ENCODE assay signal across 1 cellular context in the genomic region with DNA sequence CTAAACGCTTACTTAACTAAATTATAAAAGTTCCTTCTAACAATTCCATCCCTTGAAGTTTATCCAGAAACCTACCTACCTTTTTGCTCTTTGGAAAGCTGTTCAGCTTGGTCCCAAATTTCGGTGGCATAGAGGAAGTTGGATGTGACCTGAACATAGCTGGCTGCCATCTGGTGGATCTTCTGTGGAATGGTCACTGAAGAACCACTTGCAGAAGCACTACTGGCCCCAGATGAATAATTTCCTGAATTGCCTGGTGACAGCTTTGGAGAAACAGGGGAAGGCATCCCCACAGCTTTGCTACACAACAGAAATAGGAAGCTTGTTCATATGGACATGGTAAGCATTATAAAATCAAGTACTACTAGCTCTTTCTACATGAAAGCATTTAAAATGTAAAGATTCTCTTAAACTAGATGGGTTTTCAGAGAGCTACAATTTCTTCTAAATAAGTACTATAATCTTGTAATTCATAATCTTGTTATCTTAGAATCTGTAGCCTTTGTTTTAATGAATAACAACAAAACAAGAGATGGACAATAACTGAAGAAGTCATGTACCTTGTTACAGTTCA.
TF ChIP-seq lines count a peak whose summit lies in the region.

No MANE protein-coding gene starts in this region.

TF ChIP-seq in K562, 482 proteins besides CTCF, POLR2A, EP300 and RAD21 (continued from another document):
- TF ChIP-seq KDM1A (IDR thresholded peaks at IDR 0.05) (no peak), YBX1 (IDR thresholded peaks at IDR 0.05) (no peak), NONO (IDR thresholded peaks at IDR 0.05; ENCODE audit: low read depth in 2 of 2, low read length in 1 of 2) (no peak), MAZ (CRISPR knock-in tag; conservative IDR thresholded peaks at IDR 0.05 in 1 of 2, IDR thresholded peaks at IDR 0.05 in 1 of 2) (peak in 1 of 2 experiments; percentile 54; a peak in 1 of 4 replicates), HEY1 (CRISPR knock-in tag; IDR thresholded peaks at IDR 0.05; ENCODE audit: borderline replicate concordance) (no peak), XRCC5 (IDR thresholded peaks at IDR 0.05; ENCODE audit: low read depth, low read length) (0 out of 2 replicates have a peak, but pooled peaks have one; percentile 53), PHTF2 (CRISPR knock-in tag; IDR thresholded peaks at IDR 0.05) (no peak), BRCA1 (IDR thresholded peaks at IDR 0.05) (no peak), BRCA1 (CRISPR knock-in tag; IDR thresholded peaks at IDR 0.05) (no peak), KDM5B (IDR thresholded peaks at IDR 0.05; ENCODE audit: insufficient replicate concordance, low read depth, low read length) (no peak), SPI1 (IDR thresholded peaks at IDR 0.05; ENCODE audit: borderline replicate concordance, low read depth, low read length) (peak; percentile 58; the same call in 1 of the 2 replicates), PML (IDR thresholded peaks at IDR 0.05; ENCODE audit: low read length) (no peak), SP1 (CRISPR knock-in tag; IDR thresholded peaks at IDR 0.05) (no peak)
- TF ChIP-seq, protein P1, sequence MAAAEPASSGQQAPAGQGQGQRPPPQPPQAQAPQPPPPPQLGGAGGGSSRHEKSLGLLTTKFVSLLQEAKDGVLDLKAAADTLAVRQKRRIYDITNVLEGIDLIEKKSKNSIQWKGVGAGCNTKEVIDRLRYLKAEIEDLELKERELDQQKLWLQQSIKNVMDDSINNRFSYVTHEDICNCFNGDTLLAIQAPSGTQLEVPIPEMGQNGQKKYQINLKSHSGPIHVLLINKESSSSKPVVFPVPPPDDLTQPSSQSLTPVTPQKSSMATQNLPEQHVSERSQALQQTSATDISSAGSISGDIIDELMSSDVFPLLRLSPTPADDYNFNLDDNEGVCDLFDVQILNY (CRISPR knock-in tag; IDR thresholded peaks at IDR 0.05), result no peak
- TF ChIP-seq, protein P2, sequence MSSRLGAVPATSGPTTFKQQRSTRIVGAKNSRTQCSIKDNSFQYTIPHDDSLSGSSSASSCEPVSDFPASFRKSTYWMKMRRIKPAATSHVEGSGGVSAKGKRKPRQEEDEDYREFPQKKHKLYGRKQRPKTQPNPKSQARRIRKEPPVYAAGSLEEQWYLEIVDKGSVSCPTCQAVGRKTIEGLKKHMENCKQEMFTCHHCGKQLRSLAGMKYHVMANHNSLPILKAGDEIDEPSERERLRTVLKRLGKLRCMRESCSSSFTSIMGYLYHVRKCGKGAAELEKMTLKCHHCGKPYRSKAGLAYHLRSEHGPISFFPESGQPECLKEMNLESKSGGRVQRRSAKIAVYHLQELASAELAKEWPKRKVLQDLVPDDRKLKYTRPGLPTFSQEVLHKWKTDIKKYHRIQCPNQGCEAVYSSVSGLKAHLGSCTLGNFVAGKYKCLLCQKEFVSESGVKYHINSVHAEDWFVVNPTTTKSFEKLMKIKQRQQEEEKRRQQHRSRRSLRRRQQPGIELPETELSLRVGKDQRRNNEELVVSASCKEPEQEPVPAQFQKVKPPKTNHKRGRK (tag; IDR thresholded peaks at IDR 0.05), result no peak
- TF ChIP-seq, protein P3, sequence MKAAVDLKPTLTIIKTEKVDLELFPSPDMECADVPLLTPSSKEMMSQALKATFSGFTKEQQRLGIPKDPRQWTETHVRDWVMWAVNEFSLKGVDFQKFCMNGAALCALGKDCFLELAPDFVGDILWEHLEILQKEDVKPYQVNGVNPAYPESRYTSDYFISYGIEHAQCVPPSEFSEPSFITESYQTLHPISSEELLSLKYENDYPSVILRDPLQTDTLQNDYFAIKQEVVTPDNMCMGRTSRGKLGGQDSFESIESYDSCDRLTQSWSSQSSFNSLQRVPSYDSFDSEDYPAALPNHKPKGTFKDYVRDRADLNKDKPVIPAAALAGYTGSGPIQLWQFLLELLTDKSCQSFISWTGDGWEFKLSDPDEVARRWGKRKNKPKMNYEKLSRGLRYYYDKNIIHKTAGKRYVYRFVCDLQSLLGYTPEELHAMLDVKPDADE (conservative IDR thresholded peaks at IDR 0.05; ENCODE audit: control insufficient read depth, low read depth, low read length), result no peak
- TF ChIP-seq, protein P4, sequence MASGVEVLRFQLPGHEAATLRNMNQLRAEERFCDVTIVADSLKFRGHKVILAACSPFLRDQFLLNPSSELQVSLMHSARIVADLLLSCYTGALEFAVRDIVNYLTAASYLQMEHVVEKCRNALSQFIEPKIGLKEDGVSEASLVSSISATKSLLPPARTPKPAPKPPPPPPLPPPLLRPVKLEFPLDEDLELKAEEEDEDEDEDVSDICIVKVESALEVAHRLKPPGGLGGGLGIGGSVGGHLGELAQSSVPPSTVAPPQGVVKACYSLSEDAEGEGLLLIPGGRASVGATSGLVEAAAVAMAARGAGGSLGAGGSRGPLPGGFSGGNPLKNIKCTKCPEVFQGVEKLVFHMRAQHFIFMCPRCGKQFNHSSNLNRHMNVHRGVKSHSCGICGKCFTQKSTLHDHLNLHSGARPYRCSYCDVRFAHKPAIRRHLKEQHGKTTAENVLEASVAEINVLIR (CRISPR knock-in tag; IDR thresholded peaks at IDR 0.05), result no peak
- TF ChIP-seq, protein P5, sequence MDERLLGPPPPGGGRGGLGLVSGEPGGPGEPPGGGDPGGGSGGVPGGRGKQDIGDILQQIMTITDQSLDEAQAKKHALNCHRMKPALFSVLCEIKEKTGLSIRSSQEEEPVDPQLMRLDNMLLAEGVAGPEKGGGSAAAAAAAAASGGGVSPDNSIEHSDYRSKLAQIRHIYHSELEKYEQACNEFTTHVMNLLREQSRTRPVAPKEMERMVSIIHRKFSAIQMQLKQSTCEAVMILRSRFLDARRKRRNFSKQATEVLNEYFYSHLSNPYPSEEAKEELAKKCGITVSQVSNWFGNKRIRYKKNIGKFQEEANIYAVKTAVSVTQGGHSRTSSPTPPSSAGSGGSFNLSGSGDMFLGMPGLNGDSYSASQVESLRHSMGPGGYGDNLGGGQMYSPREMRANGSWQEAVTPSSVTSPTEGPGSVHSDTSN (CRISPR knock-in tag; IDR thresholded peaks at IDR 0.05; ENCODE audit: low read depth), result no peak
- TF ChIP-seq, protein P5 (tag; conservative IDR thresholded peaks at IDR 0.05; ENCODE audit: low read depth), result peak; percentile 59; the same call in 1 of the 2 replicates
- TF ChIP-seq, protein P6, sequence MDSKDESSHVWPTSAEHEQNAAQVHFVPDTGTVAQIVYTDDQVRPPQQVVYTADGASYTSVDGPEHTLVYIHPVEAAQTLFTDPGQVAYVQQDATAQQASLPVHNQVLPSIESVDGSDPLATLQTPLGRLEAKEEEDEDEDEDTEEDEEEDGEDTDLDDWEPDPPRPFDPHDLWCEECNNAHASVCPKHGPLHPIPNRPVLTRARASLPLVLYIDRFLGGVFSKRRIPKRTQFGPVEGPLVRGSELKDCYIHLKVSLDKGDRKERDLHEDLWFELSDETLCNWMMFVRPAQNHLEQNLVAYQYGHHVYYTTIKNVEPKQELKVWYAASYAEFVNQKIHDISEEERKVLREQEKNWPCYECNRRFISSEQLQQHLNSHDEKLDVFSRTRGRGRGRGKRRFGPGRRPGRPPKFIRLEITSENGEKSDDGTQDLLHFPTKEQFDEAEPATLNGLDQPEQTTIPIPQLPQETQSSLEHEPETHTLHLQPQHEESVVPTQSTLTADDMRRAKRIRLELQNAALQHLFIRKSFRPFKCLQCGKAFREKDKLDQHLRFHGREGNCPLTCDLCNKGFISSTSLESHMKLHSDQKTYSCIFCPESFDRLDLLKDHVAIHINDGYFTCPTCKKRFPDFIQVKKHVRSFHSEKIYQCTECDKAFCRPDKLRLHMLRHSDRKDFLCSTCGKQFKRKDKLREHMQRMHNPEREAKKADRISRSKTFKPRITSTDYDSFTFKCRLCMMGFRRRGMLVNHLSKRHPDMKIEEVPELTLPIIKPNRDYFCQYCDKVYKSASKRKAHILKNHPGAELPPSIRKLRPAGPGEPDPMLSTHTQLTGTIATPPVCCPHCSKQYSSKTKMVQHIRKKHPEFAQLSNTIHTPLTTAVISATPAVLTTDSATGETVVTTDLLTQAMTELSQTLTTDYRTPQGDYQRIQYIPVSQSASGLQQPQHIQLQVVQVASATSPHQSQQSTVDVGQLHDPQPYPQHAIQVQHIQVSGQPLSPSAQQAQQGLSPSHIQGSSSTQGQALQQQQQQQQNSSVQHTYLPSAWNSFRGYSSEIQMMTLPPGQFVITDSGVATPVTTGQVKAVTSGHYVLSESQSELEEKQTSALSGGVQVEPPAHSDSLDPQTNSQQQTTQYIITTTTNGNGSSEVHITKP (IDR thresholded peaks at IDR 0.05; ENCODE audit: partially characterized antibody), result no peak
- TF ChIP-seq, protein P7, sequence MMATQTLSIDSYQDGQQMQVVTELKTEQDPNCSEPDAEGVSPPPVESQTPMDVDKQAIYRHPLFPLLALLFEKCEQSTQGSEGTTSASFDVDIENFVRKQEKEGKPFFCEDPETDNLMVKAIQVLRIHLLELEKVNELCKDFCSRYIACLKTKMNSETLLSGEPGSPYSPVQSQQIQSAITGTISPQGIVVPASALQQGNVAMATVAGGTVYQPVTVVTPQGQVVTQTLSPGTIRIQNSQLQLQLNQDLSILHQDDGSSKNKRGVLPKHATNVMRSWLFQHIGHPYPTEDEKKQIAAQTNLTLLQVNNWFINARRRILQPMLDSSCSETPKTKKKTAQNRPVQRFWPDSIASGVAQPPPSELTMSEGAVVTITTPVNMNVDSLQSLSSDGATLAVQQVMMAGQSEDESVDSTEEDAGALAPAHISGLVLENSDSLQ (IDR thresholded peaks at IDR 0.05), result peak; percentile 55; the same call in 1 of the 2 replicates
- TF ChIP-seq, protein P8, sequence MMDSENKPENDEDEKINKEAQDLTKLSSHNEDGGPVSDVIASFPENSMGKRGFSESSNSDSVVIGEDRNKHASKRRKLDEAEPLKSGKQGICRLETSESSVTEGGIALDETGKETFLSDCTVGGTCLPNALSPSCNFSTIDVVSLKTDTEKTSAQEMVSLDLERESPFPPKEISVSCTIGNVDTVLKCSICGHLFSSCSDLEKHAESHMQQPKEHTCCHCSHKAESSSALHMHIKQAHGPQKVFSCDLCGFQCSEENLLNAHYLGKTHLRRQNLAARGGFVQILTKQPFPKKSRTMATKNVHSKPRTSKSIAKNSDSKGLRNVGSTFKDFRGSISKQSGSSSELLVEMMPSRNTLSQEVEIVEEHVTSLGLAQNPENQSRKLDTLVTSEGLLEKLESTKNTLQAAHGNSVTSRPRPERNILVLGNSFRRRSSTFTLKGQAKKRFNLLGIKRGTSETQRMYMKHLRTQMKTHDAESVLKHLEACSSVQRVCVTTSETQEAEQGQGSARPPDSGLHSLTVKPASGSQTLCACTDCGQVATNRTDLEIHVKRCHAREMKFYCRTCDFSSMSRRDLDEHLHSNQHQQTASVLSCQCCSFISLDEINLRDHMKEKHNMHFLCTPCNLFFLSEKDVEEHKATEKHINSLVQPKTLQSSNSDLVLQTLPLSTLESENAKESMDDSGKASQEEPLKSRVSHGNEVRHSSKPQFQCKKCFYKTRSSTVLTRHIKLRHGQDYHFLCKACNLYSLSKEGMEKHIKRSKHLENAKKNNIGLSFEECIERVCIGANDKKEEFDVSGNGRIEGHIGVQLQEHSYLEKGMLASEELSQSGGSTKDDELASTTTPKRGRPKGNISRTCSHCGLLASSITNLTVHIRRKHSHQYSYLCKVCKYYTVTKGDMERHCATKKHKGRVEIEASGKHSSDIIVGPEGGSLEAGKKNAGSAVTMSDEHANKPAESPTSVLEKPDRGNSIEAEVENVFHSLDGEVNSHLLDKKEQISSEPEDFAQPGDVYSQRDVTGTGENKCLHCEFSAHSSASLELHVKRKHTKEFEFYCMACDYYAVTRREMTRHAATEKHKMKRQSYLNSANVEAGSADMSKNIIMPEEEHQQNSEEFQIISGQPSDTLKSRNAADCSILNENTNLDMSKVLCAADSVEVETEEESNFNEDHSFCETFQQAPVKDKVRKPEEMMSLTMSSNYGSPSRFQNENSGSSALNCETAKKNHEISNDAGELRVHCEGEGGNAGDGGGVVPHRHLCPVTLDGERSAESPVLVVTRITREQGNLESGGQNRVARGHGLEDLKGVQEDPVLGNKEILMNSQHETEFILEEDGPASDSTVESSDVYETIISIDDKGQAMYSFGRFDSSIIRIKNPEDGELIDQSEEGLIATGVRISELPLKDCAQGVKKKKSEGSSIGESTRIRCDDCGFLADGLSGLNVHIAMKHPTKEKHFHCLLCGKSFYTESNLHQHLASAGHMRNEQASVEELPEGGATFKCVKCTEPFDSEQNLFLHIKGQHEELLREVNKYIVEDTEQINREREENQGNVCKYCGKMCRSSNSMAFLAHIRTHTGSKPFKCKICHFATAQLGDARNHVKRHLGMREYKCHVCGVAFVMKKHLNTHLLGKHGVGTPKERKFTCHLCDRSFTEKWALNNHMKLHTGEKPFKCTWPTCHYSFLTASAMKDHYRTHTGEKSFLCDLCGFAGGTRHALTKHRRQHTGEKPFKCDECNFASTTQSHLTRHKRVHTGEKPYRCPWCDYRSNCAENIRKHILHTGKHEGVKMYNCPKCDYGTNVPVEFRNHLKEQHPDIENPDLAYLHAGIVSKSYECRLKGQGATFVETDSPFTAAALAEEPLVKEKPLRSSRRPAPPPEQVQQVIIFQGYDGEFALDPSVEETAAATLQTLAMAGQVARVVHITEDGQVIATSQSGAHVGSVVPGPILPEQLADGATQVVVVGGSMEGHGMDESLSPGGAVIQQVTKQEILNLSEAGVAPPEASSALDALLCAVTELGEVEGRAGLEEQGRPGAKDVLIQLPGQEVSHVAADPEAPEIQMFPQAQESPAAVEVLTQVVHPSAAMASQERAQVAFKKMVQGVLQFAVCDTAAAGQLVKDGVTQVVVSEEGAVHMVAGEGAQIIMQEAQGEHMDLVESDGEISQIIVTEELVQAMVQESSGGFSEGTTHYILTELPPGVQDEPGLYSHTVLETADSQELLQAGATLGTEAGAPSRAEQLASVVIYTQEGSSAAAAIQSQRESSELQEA (IDR thresholded peaks at IDR 0.05; ENCODE audit: low read depth), result no peak
- TF ChIP-seq, protein P9, sequence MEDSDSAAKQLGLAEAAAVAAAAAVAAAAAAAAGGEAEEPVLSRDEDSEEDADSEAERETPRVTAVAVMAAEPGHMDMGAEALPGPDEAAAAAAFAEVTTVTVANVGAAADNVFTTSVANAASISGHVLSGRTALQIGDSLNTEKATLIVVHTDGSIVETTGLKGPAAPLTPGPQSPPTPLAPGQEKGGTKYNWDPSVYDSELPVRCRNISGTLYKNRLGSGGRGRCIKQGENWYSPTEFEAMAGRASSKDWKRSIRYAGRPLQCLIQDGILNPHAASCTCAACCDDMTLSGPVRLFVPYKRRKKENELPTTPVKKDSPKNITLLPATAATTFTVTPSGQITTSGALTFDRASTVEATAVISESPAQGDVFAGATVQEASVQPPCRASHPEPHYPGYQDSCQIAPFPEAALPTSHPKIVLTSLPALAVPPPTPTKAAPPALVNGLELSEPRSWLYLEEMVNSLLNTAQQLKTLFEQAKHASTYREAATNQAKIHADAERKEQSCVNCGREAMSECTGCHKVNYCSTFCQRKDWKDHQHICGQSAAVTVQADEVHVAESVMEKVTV (CRISPR knock-in tag; IDR thresholded peaks at IDR 0.05), result peak; percentile 55; the same call in 1 of the 2 replicates
